ENCODE assay signal across 14 cellular contexts in genomic region chr19:38730731-38731589, GRCh38. TPM values are rescaled to one million over a fixed set of nuclear protein-coding genes. Genes with fewer than 3 reads are reported as not detected.
A peak's percentile ranks its signal among the peaks of the same experiment; 100 is the strongest.
DNase-seq lines count a peak whose midpoint lies in the region; ATAC-seq, FAIRE-seq and TF ChIP-seq lines count a peak whose summit lies in the region.
"Had no signal": no experiment of that assay in that cellular context is flagged by ENCODE, and none has a peak within 500 bp of the region (broad histone marks: within the 10 kb centered on the region; RNA-seq: fewer than 3 reads in every experiment).

No MANE protein-coding gene starts in this region.

- DNase-seq in RWPE1 (ENCODE audit: low spot score) (no peak), glutamatergic neuron (no peak), pancreas (peak; percentile 22 to 66 (median 39)), AML-193 (lab: John Stamatoyannopoulos, UW) (no peak), retina (no peak)
- DNase-seq: cerebellar nuclear complex; MM.1S; stimulated activated CD4-positive, alpha-beta T cell treated with anti-CD3 and anti-CD28 coated beads, Interleukin-1b, Interleukin-23, amount 100 ng/mL, for 48 hours; SW 1271 had no signal

- no peaks in the 10 kb centered on the region for H3K9me3 ChIP-seq in pancreas

- H3K27me3 ChIP-seq in pancreas, result no peaks in the 10 kb centered on the region

- H3K4me1 Mint-ChIP-seq in glutamatergic neuron (ENCODE audit: low read depth, unreplicated experiment), result peaks cover 14% of the 10 kb centered on the region

- H3K27ac Mint-ChIP-seq in glutamatergic neuron (ENCODE audit: unreplicated experiment), result peak overlapping the region; percentile 71

- no peak for FAIRE-seq in pancreas (lab: Jason Lieb, UNC)

- peaks cover 19 to 21% (median 20%) of the 10 kb centered on the region in 3 donors for H3K4me1 ChIP-seq in pancreas

- H3K4me3 Mint-ChIP-seq in glutamatergic neuron (ENCODE audit: unreplicated experiment), result no peak overlapping the region

- intact Hi-C loops in pancreas (cut with DNase I), result no loop called here

- H3K9me3 Mint-ChIP-seq in glutamatergic neuron (ENCODE audit: unreplicated experiment), result peaks cover 9% of the 10 kb centered on the region

- WGBS in pancreas, 2 donors, result 80 to 84% methylated on average over 19 of the region's 19 CpGs

- ATAC-seq in pancreas (no peak), GM21515 (IDR thresholded peaks at IDR 0.05; ENCODE audit: unreplicated experiment) (no peak), GM21786 (IDR thresholded peaks at IDR 0.05; ENCODE audit: unreplicated experiment) (no peak)

- POLR2A ChIA-PET in RWPE1 (lab: Yijun Ruan, JAX; ENCODE audit: low non-redundant PET), result interaction anchor here (0.6 kb wide), 1 partner anchor 215 kb away, joined by 4 read pairs; no protein-coding TSS in a partner anchor

- peaks cover 0 to 30% (median 12%) of the 10 kb centered on the region in 3 donors for H3K36me3 ChIP-seq in pancreas

- peaks cover 17% of the 10 kb centered on the region for H3K27me3 Mint-ChIP-seq in glutamatergic neuron (ENCODE audit: unreplicated experiment)

- CTCF ChIA-PET in RWPE1 (lab: Yijun Ruan, JAX), result interaction anchor here (0.5 to 0.6 kb wide), 2 partner anchors 14 to 15 kb away, joined by 3 read pairs; no protein-coding TSS in a partner anchor

- no peaks in the 10 kb centered on the region for H3K36me3 Mint-ChIP-seq in glutamatergic neuron (ENCODE audit: unreplicated experiment)

- H3K27ac ChIP-seq in 22Rv1, result peak overlapping the region; percentile 77
- H3K27ac ChIP-seq in RWPE1, result peak overlapping the region; percentile 84
- peak overlapping the region; percentile 73 to 90 (median 83) for H3K27ac ChIP-seq in pancreas

- TF ChIP-seq CTCF in 22Rv1 (IDR thresholded peaks at IDR 0.05), result no peak
- TF ChIP-seq CTCF in RWPE1 (conservative IDR thresholded peaks at IDR 0.05; ENCODE audit: low read depth), result no peak
- TF ChIP-seq CTCF in glutamatergic neuron (IDR thresholded peaks at IDR 0.05; ENCODE audit: partially characterized antibody, unreplicated experiment), result no peak
- no peak for TF ChIP-seq CTCF in pancreas (IDR thresholded peaks at IDR 0.05)

- no peak overlapping the region for H3K4me3 ChIP-seq in pancreas

RNA-seq across cellular contexts. Expression of gene CAPN12, which starts 13.3 kb away (rescaled TPM):
- total RNA-seq in glutamatergic neuron (ENCODE audit: unreplicated experiment) (4.8 TPM), pancreas (1 to 10 TPM; 2.3 to 8.8 (median 7.1) TPM)
- 10 to 100 TPM; 40.4 to 46.3 TPM for polyA plus RNA-seq in pancreas

RNA-seq across cellular contexts. Expression of gene LGALS7, which starts 42.4 kb away (rescaled TPM):
- total RNA-seq in glutamatergic neuron (ENCODE audit: unreplicated experiment) (not detected), pancreas (not detected)
- polyA plus RNA-seq in pancreas, result not detected
- total RNA-seq: mononuclear cell had no signal
- polyA plus RNA-seq: BJ had no signal

RNA-seq across cellular contexts. Expression of gene LGALS7B, which starts 58.0 kb away (rescaled TPM):
- total RNA-seq in glutamatergic neuron (ENCODE audit: unreplicated experiment) (not detected), pancreas (not detected)
- polyA plus RNA-seq in pancreas, result under 1 TPM in 1 of 2 donors, not detected in 1; 0.38 TPM
- total RNA-seq: mononuclear cell had no signal
- polyA plus RNA-seq: BJ had no signal

Comparison
In these comparisons a context has a peak if more than half of its experiments do, and no peak if none do; other contexts are left out.
1. DNase-seq: peak in pancreas (6 of 6); none in RWPE1 (single experiment), glutamatergic neuron (single experiment), AML-193 (0 of 2) and retina (single experiment).
2. Peak in every context shown above with its lines, with median percentiles within 50 percentile points of each other: H3K27ac ChIP-seq.